ENCODE assay signal across 12 cellular contexts in the genomic region with DNA sequence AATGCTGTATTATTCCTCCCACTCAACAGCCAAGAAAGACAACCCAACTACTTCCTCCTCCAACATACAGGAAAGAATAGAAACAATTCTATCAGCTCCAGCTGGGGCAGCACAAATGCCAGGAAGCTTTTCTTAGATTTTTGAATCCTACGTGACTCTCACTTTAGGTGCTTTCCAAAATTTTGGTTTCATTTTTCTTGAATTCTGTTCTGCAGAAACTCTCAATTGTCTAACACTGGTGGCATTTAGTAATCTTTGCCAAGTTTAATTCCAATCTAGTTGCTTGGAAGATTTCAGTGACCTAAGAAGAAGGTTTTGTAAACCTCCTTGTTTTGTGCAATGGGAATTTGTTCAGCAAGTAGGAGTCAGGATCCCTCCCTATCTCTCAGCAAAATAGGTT. TPM values are rescaled to one million over a fixed set of nuclear protein-coding genes. Genes with fewer than 3 reads are reported as not detected.
DNase-seq lines count a peak whose midpoint lies in the region; ATAC-seq, FAIRE-seq and TF ChIP-seq lines count a peak whose summit lies in the region.
"Had no signal": no experiment of that assay in that cellular context is flagged by ENCODE, and none has a peak within 500 bp of the region (broad histone marks: within the 10 kb centered on the region; RNA-seq: fewer than 3 reads in every experiment).

No MANE protein-coding gene starts in this region.

- dilution Hi-C loops in endothelial cell of umbilical vein (cut with MboI; ENCODE audit: extremely low pct_ligation_motif_present, low sequenced_read_pairs), result no loop called here

- peak; percentile 73 for FAIRE-seq in endothelial cell of umbilical vein (lab: Jason Lieb, UNC)

- H3K27ac Mint-ChIP-seq in Caco-2 (ENCODE audit: unreplicated experiment), result peak overlapping the region; percentile 90
- H3K27ac Mint-ChIP-seq: activated T-cell treated with anti-CD3 and anti-CD28 coated beads, Interleukin-2, amount 50 U/mL, for 72 hours had no signal

- no peak overlapping the region for H2AFZ ChIP-seq in endothelial cell of umbilical vein (ENCODE audit: low read depth, low read length)
- H2AFZ ChIP-seq in smooth muscle cell (ENCODE audit: low read depth), result no peak overlapping the region

- H3K4me3 ChIP-seq in Caco-2 (ENCODE audit: low read depth, low read length) (no peak overlapping the region), Panc1 (ENCODE audit: low read depth in 2 of 2, low read length in 2 of 2) (no peak overlapping the region), endothelial cell of umbilical vein (replicated peaks in 1 of 3; ENCODE audit: insufficient read depth in 1 of 3, low read depth in 1 of 3, low read length in 3 of 3) (no peak overlapping the region), smooth muscle cell (no peak overlapping the region)

- peaks cover 6% of the 10 kb centered on the region for H3K36me3 Mint-ChIP-seq in Caco-2 (ENCODE audit: insufficient read depth, unreplicated experiment)

- BruUV-seq in Caco-2 (replicated peaks; lab: Mats Ljungman, UMichigan) (no TSS peak), Panc1 (replicated peaks; lab: Mats Ljungman, UMichigan) (no TSS peak), endothelial cell of umbilical vein (replicated peaks; lab: Mats Ljungman, UMichigan) (no TSS peak)

- H3K4me3 Mint-ChIP-seq in Caco-2 (ENCODE audit: unreplicated experiment), result no peak overlapping the region

- H4K20me1 ChIP-seq in endothelial cell of umbilical vein (replicated peaks; ENCODE audit: control insufficient read depth, extremely low read depth, insufficient read depth, low read length) (no peaks in the 10 kb centered on the region), smooth muscle cell (ENCODE audit: low read depth) (no peaks in the 10 kb centered on the region)

- H3K27ac ChIP-seq in Panc1 (ENCODE audit: low read length), result peak overlapping the region; percentile 48; the same call in 1 of the 2 replicates
- no peak overlapping the region for H3K27ac ChIP-seq in endothelial cell of umbilical vein (ENCODE audit: insufficient read depth, low read depth, low read length)
- H3K27ac ChIP-seq in smooth muscle cell (ENCODE audit: low read depth), result no peak overlapping the region

- H3K36me3 ChIP-seq in Caco-2 (ENCODE audit: control insufficient read depth, insufficient read depth, low read length) (no peaks in the 10 kb centered on the region), Panc1 (ENCODE audit: control insufficient read depth, insufficient read depth, low read length) (no peaks in the 10 kb centered on the region), endothelial cell of umbilical vein (ENCODE audit: control insufficient read depth in 2 of 2, extremely low read depth in 1 of 2, insufficient read depth in 2 of 2, low read length in 2 of 2) (no peaks in the 10 kb centered on the region), smooth muscle cell (ENCODE audit: low read depth) (no peaks in the 10 kb centered on the region)

- no peaks in the 10 kb centered on the region for H3K27me3 Mint-ChIP-seq in Caco-2 (ENCODE audit: insufficient read depth, unreplicated experiment)

- no peaks in the 10 kb centered on the region for H3K9me1 ChIP-seq in endothelial cell of umbilical vein (replicated peaks; ENCODE audit: control insufficient read depth, extremely low read depth, insufficient read depth, low read length)

- intact Hi-C loops in Caco-2 (cut with micrococcal nuclease; ENCODE audit: unreplicated experiment), result loop anchor here (5.0 kb wide), 1 partner anchor 33 kb away; no protein-coding TSS in a partner anchor
- intact Hi-C loops in Panc1 (cut with micrococcal nuclease; ENCODE audit: unreplicated experiment), result no loop called here
- intact Hi-C loops in endothelial cell of umbilical vein (cut with micrococcal nuclease), result no loop called here

- no peaks in the 10 kb centered on the region for H3K9me3 Mint-ChIP-seq in Caco-2 (ENCODE audit: unreplicated experiment)
- H3K9me3 Mint-ChIP-seq: activated T-cell treated with anti-CD3 and anti-CD28 coated beads, Interleukin-2, amount 50 U/mL, for 72 hours had no signal

- ATAC-seq in Panc1 (no peak), omental fat pad (ENCODE audit: low FRiP score) (peak; percentile 87), GM21528 (IDR thresholded peaks at IDR 0.05; ENCODE audit: low FRiP score, unreplicated experiment) (no peak)
- ATAC-seq: activated T-cell treated with anti-CD3 and anti-CD28 coated beads, Interleukin-2, amount 50 U/mL, for 72 hours; stimulated activated naive CD8-positive, alpha-beta T cell treated with anti-CD3 and anti-CD28 coated beads, Interleukin-15, Interleukin-2, amounts not matched to agents 100 U/mL and 50 U/mL, for 24 hours had no signal

- in situ Hi-C loops in Panc1 (cut with HindIII; ENCODE audit: low pct_unique_long_range_greater_than_20kb, low sequenced_read_pairs), result no loop called here

- no peaks in the 10 kb centered on the region for H3F3A ChIP-seq in smooth muscle cell (ENCODE audit: low read depth)

- H3K79me2 ChIP-seq in endothelial cell of umbilical vein (ENCODE audit: control insufficient read depth, insufficient read depth, low read length) (no peaks in the 10 kb centered on the region), smooth muscle cell (ENCODE audit: low read depth) (no peaks in the 10 kb centered on the region)

- CTCF ChIA-PET in Caco-2 (lab: Charles Lee) (no interaction called here), Panc1 (lab: Charles Lee) (no interaction called here), endothelial cell of umbilical vein (lab: Charles Lee) (interaction anchor here (0.9 to 2.9 kb wide), 5 partner anchors 9 to 240 kb away, joined by 3 to 8 read pairs (median 4); no protein-coding TSS in a partner anchor)

- H3K27me3 ChIP-seq in Caco-2 (replicated peaks; ENCODE audit: control insufficient read depth, insufficient read depth, low read length) (no peaks in the 10 kb centered on the region), Panc1 (ENCODE audit: control insufficient read depth, insufficient read depth, low read length) (no peaks in the 10 kb centered on the region), endothelial cell of umbilical vein (ENCODE audit: control insufficient read depth in 2 of 2, insufficient read depth in 2 of 2, low read length in 2 of 2) (peaks cover 19 to 22% of the 10 kb centered on the region in 2 experiments), smooth muscle cell (ENCODE audit: low read depth) (no peaks in the 10 kb centered on the region)

- H3K4me1 Mint-ChIP-seq in Caco-2 (ENCODE audit: low read depth, unreplicated experiment), result peaks cover 38% of the 10 kb centered on the region

- TF ChIP-seq CTCF in Caco-2 (IDR thresholded peaks at IDR 0.05; ENCODE audit: insufficient read depth in 1 of 2, low read depth in 1 of 2, low read length in 1 of 2, severe bottlenecking in 1 of 2, unreplicated experiment in 1 of 2), result no peak
- TF ChIP-seq CTCF in Panc1 (IDR thresholded peaks at IDR 0.05), result no peak
- TF ChIP-seq CTCF in endothelial cell of umbilical vein (IDR thresholded peaks at IDR 0.05; ENCODE audit: extremely low read depth in 1 of 2, insufficient read depth in 1 of 2, low read depth in 1 of 2, low read length in 2 of 2), result no peak
- TF ChIP-seq CTCF in omental fat pad (IDR thresholded peaks at IDR 0.05), result no peak
- no peak for TF ChIP-seq CTCF in smooth muscle cell (IDR thresholded peaks at IDR 0.05; ENCODE audit: borderline replicate concordance, insufficient read depth, poor library complexity, severe bottlenecking)

- H3K9ac ChIP-seq in endothelial cell of umbilical vein (replicated peaks; ENCODE audit: extremely low read depth, insufficient read depth, low read length) (no peak overlapping the region), smooth muscle cell (ENCODE audit: low read depth) (no peak overlapping the region)

- H3K4me1 ChIP-seq in Caco-2 (peaks cover 28% of the 10 kb centered on the region), Panc1 (ENCODE audit: control insufficient read depth, insufficient read depth, low read length) (peaks cover 14% of the 10 kb centered on the region), endothelial cell of umbilical vein (ENCODE audit: control insufficient read depth, extremely low read depth, insufficient read depth, low read length) (peaks cover 7% of the 10 kb centered on the region), smooth muscle cell (ENCODE audit: low read depth) (peaks cover 15% of the 10 kb centered on the region)

- no peaks in the 10 kb centered on the region for H3K9me3 ChIP-seq in Caco-2
- no peaks in the 10 kb centered on the region for H3K9me3 ChIP-seq in Panc1 (ENCODE audit: control insufficient read depth, insufficient read depth, low read depth, low read length)
- no peaks in the 10 kb centered on the region for H3K9me3 ChIP-seq in endothelial cell of umbilical vein (replicated peaks; ENCODE audit: control insufficient read depth, insufficient read depth, low read length)
- no peaks in the 10 kb centered on the region for H3K9me3 ChIP-seq in smooth muscle cell (replicated peaks; ENCODE audit: low read depth)

- WGBS in smooth muscle cell (ENCODE audit: low lambda C conversion rate), result 81% methylated on average over 1 of the region's 1 CpG

- no peak for DNase-seq in Caco-2
- no peak for DNase-seq in Panc1 (ENCODE audit: low read depth, low spot score)
- DNase-seq in endothelial cell of umbilical vein (ENCODE audit: low read depth, low spot score), result peak; percentile 53
- no peak for DNase-seq in omental fat pad (ENCODE audit: low spot score)
- DNase-seq in activated CD4-positive, CD25-positive, alpha-beta regulatory T cell treated with anti-CD3 and anti-CD28 coated beads, Interleukin-2, amount 50 U/mL, for 72 hours, result no peak
- DNase-seq in smooth muscle cell (lab: John Stamatoyannopoulos, UW; ENCODE audit: unreplicated experiment), result no peak
- DNase-seq in NCI-H187 (lab: John Stamatoyannopoulos, UW), result no peak
- DNase-seq: activated T-cell treated with anti-CD3 and anti-CD28 coated beads, Interleukin-2, amount 50 U/mL, for 72 hours; DMS153; glutamatergic neuron; stimulated activated naive CD8-positive, alpha-beta T cell treated with anti-CD3 and anti-CD28 coated beads, Interleukin-15, Interleukin-2, amounts not matched to agents 100 U/mL and 50 U/mL, for 24 hours had no signal

- peak overlapping the region; percentile 26 for H3K4me2 ChIP-seq in endothelial cell of umbilical vein (ENCODE audit: insufficient read depth, low read length)
- no peak overlapping the region for H3K4me2 ChIP-seq in smooth muscle cell

- POLR2A ChIA-PET in Caco-2 (lab: Charles Lee) (interaction anchor here (0.5 kb wide), 1 partner anchor 263 kb away, joined by 9 read pairs; no protein-coding TSS in a partner anchor), Panc1 (lab: Charles Lee) (no interaction called here), endothelial cell of umbilical vein (lab: Charles Lee) (no interaction called here)

- no peak for TF ChIP-seq POLR2A in endothelial cell of umbilical vein (IDR thresholded peaks at IDR 0.05; ENCODE audit: low read depth, low read length)

RNA-seq across cellular contexts. Expression of a gene that starts 37.1 kb away (rescaled TPM):
- total RNA-seq in Caco-2 (2022), result 43.6 and 48.9 TPM in 2 replicates
- 57.2 TPM for total RNA-seq in Panc1 (2021; ENCODE audit: unreplicated experiment)
- 29.7 TPM for polyA plus RNA-seq in Panc1 (2012; ENCODE audit: insufficient read length)
- total RNA-seq in endothelial cell of umbilical vein, result 31.9 and 38.8 TPM in 2 replicates
- 8.5 and 9.4 TPM in 2 replicates for polyA plus RNA-seq in endothelial cell of umbilical vein
- 9.3 and 10.2 TPM in 2 replicates for polyA plus RNA-seq in endothelial cell of umbilical vein (2011; cell fraction: cytosol; rRNA removed)
- 24.6 and 27.4 TPM in 2 replicates for polyA plus RNA-seq in endothelial cell of umbilical vein (2011; cell fraction: nucleus; rRNA removed)
- 38.5 and 44.8 TPM in 2 replicates for polyA plus RNA-seq in endothelial cell of umbilical vein (2012)
- polyA minus RNA-seq in endothelial cell of umbilical vein, result 77.4 and 90.9 TPM in 2 replicates
- 15.0 TPM for polyA minus RNA-seq in endothelial cell of umbilical vein (2011; cell fraction: cytosol; rRNA and poly(A)+ RNA removed)
- 101 and 158 TPM in 2 replicates for polyA minus RNA-seq in endothelial cell of umbilical vein (2011; cell fraction: nucleus; rRNA and poly(A)+ RNA removed)
- 10 to 100 TPM; 29.1 to 55.2 (median 31.0) TPM for total RNA-seq in omental fat pad
- total RNA-seq in smooth muscle cell, result 57.1 and 81.3 TPM in 2 replicates
- polyA plus RNA-seq in smooth muscle cell, result 19.6 and 25.4 TPM in 2 replicates

RNA-seq across cellular contexts. Expression of a gene that starts 58.7 kb away (rescaled TPM):
- total RNA-seq in Caco-2 (2022), result 6.8 and 7.4 TPM in 2 replicates
- 6.5 TPM for total RNA-seq in Panc1 (2021; ENCODE audit: unreplicated experiment)
- polyA plus RNA-seq in Panc1 (2012; ENCODE audit: insufficient read length), result 7.5 TPM
- 9.5 and 11.8 TPM in 2 replicates for total RNA-seq in endothelial cell of umbilical vein
- polyA plus RNA-seq in endothelial cell of umbilical vein, result 1.7 and 2.8 TPM in 2 replicates
- 4.6 and 5.3 TPM in 2 replicates for polyA plus RNA-seq in endothelial cell of umbilical vein (2011; cell fraction: cytosol; rRNA removed)
- polyA plus RNA-seq in endothelial cell of umbilical vein (2011; cell fraction: nucleus; rRNA removed), result 3.7 and 5.4 TPM in 2 replicates
- 8.3 and 9.1 TPM in 2 replicates for polyA plus RNA-seq in endothelial cell of umbilical vein (2012)
- 3.6 and 8.9 TPM in 2 replicates for polyA minus RNA-seq in endothelial cell of umbilical vein
- 6.5 TPM for polyA minus RNA-seq in endothelial cell of umbilical vein (2011; cell fraction: cytosol; rRNA and poly(A)+ RNA removed)
- 5.0 and 6.2 TPM in 2 replicates for polyA minus RNA-seq in endothelial cell of umbilical vein (2011; cell fraction: nucleus; rRNA and poly(A)+ RNA removed)
- 10 to 100 TPM in 2 of 4 donors, 1 to 10 TPM in 2; 6.9 to 18.1 (median 8.9) TPM for total RNA-seq in omental fat pad
- 13.4 and 13.5 TPM in 2 replicates for total RNA-seq in smooth muscle cell
- 7.0 and 11.5 TPM in 2 replicates for polyA plus RNA-seq in smooth muscle cell
